In genomic region chr1:65265296-65266271, GRCh38 we compare ENCODE assay signal across 9 cellular contexts. TPM values are rescaled to one million over a fixed set of nuclear protein-coding genes. Genes with fewer than 3 reads are reported as not detected.
DNase-seq lines count a peak whose midpoint lies in the region; ATAC-seq, FAIRE-seq and TF ChIP-seq lines count a peak whose summit lies in the region.
"Had no signal": no experiment of that assay in that cellular context is flagged by ENCODE, and none has a peak within 500 bp of the region (broad histone marks: within the 10 kb centered on the region; RNA-seq: fewer than 3 reads in every experiment).

No MANE protein-coding gene starts in this region.

- H3K4me3 ChIP-seq in bronchial epithelial cell (ENCODE audit: low read depth, low read length), result peak overlapping the region; percentile 40
- peak overlapping the region; percentile 59 for H3K4me3 ChIP-seq in iPS-18c (ENCODE audit: insufficient read depth, low read depth, low read length)
- peak overlapping the region; percentile 52 to 57 (median 55) for H3K4me3 ChIP-seq in gastrocnemius medialis

- H3K27me3 Mint-ChIP-seq in activated CD4-positive, alpha-beta T cell treated with anti-CD3 and anti-CD28 coated beads for 36 hours, result peaks cover 27% of the 10 kb centered on the region
- H3K27me3 Mint-ChIP-seq in T-cell, result peaks cover 20 to 31% of the 10 kb centered on the region in 2 donors

- peak overlapping the region; percentile 51 for H3K27ac Mint-ChIP-seq in activated CD4-positive, alpha-beta T cell treated with anti-CD3 and anti-CD28 coated beads for 36 hours
- peak overlapping the region; percentile 34 to 62 for H3K27ac Mint-ChIP-seq in T-cell

- POLR2A ChIA-PET in activated CD4-positive, alpha-beta T cell treated with anti-CD3 and anti-CD28 coated beads for 36 hours (lab: Charles Lee), result no interaction called here
- POLR2A ChIA-PET in T-cell (lab: Charles Lee), result interaction anchor here (0.5 to 1.3 kb wide), 3 partner anchors 9 to 1290 kb away, joined by 3 to 4 read pairs (median 4); no protein-coding TSS in a partner anchor

- no peaks in the 10 kb centered on the region for H3K9me3 Mint-ChIP-seq in activated CD4-positive, alpha-beta T cell treated with anti-CD3 and anti-CD28 coated beads for 36 hours (ENCODE audit: low read depth)
- no peaks in the 10 kb centered on the region for H3K9me3 Mint-ChIP-seq in T-cell

- peak; percentile 31 for ATAC-seq in activated CD4-positive, alpha-beta T cell treated with anti-CD3 and anti-CD28 coated beads for 36 hours
- ATAC-seq in HG03469 (IDR thresholded peaks at IDR 0.05; ENCODE audit: unreplicated experiment), result peak; percentile 33
- ATAC-seq in T-cell (replicated peaks in 1 of 4), result peak; percentile 76 to 85 (median 84)
- ATAC-seq in gastrocnemius medialis, result no peak

- CTCF ChIA-PET in activated CD4-positive, alpha-beta T cell treated with anti-CD3 and anti-CD28 coated beads for 36 hours (lab: Charles Lee), result interaction anchor here (0.6 to 0.8 kb wide), 2 partner anchors 89 to 732 kb away, joined by 3 read pairs; no protein-coding TSS in a partner anchor
- CTCF ChIA-PET in T-cell (lab: Charles Lee), result interaction anchor here (0.6 to 1.5 kb wide), 5 partner anchors 11 to 154 kb away, joined by 3 to 7 read pairs (median 3); no protein-coding TSS in a partner anchor

- TF ChIP-seq CTCF in bronchial epithelial cell (IDR thresholded peaks at IDR 0.05; ENCODE audit: insufficient read depth, low read length, severe bottlenecking) (peak; percentile 46), gastrocnemius medialis (IDR thresholded peaks at IDR 0.05 in 4 of 5, conservative IDR thresholded peaks at IDR 0.05 in 1 of 5) (no peak)

- intact Hi-C loops in activated CD4-positive, alpha-beta T cell treated with anti-CD3 and anti-CD28 coated beads for 36 hours (cut with DNase I, micrococcal nuclease), result loop anchor here (1.0 to 10.0 kb wide), 3 partner anchors 129 to 1659 kb away; partner anchors contain the start of genes DNAI4 (in 1 of the 2), LEPR (in 1 of the 2), LEPROT (in 1 of the 2) and MIER1 (in 1 of the 2)
- intact Hi-C loops in gastrocnemius medialis (cut with DNase I; ENCODE audit: low total_unique reads), result no loop called here

- DNase-seq in activated CD4-positive, alpha-beta T cell treated with anti-CD3 and anti-CD28 coated beads for 36 hours, result peak; percentile 49
- no peak for DNase-seq in activated CD4-positive, alpha-beta T cell treated with anti-CD3 and anti-CD28 coated beads for 1 hour
- peak in 32 of 34 experiments; percentile 10 to 60 (median 34) for DNase-seq in T-cell
- peak; percentile 20 for DNase-seq in bronchial epithelial cell (ENCODE audit: low read depth)
- DNase-seq in gastrocnemius medialis, result no peak
- no peak for DNase-seq in NOMO-1 (lab: John Stamatoyannopoulos, UW; ENCODE audit: unreplicated experiment in 2 of 2)

- no peaks in the 10 kb centered on the region for H3K36me3 ChIP-seq in bronchial epithelial cell (ENCODE audit: control insufficient read depth, insufficient read depth, low read length)
- no peaks in the 10 kb centered on the region for H3K36me3 ChIP-seq in gastrocnemius medialis

- no peaks in the 10 kb centered on the region for H3K9me3 ChIP-seq in iPS-18c (ENCODE audit: control insufficient read depth, insufficient read depth, low read length)
- no peaks in the 10 kb centered on the region for H3K9me3 ChIP-seq in gastrocnemius medialis

- no peak for TF ChIP-seq POLR2A in gastrocnemius medialis (IDR thresholded peaks at IDR 0.05)

- H3K27me3 ChIP-seq in bronchial epithelial cell (ENCODE audit: control insufficient read depth, insufficient read depth, low read length) (no peaks in the 10 kb centered on the region), gastrocnemius medialis (peaks cover 3 to 23% (median 9%) of the 10 kb centered on the region in 3 donors)

- in situ Hi-C loops in gastrocnemius medialis (cut with MboI; ENCODE audit: low sequenced_read_pairs in 4 of 4), result no loop called here

- peaks cover 26% of the 10 kb centered on the region for H3K4me1 Mint-ChIP-seq in activated CD4-positive, alpha-beta T cell treated with anti-CD3 and anti-CD28 coated beads for 36 hours
- H3K4me1 Mint-ChIP-seq in T-cell, result peaks cover 15 to 33% (median 24%) of the 10 kb centered on the region in 3 donors

- FAIRE-seq in bronchial epithelial cell (lab: Jason Lieb, UNC), result no peak
- FAIRE-seq: G401.6 had no signal

- peak overlapping the region in 1 of 4 donors; percentile 25 for H3K27ac ChIP-seq in gastrocnemius medialis

- H3K4me1 ChIP-seq in gastrocnemius medialis, result peaks cover 11 to 15% of the 10 kb centered on the region in 2 donors

- H3K4me3 Mint-ChIP-seq in activated CD4-positive, alpha-beta T cell treated with anti-CD3 and anti-CD28 coated beads for 36 hours, result peak overlapping the region; percentile 55
- H3K4me3 Mint-ChIP-seq in T-cell, result peak overlapping the region; percentile 75 to 79 (median 78)

- H3K36me3 Mint-ChIP-seq in activated CD4-positive, alpha-beta T cell treated with anti-CD3 and anti-CD28 coated beads for 36 hours (ENCODE audit: low read depth), result no peaks in the 10 kb centered on the region
- H3K36me3 Mint-ChIP-seq in T-cell, result no peaks in the 10 kb centered on the region

RNA-seq across cellular contexts. Expression of gene DNAJC6, which starts 43.8 kb away (rescaled TPM):
- 1 to 10 TPM; 2.3 to 2.5 TPM for total RNA-seq in activated CD4-positive, alpha-beta T cell treated with anti-CD3 and anti-CD28 coated beads for 36 hours
- total RNA-seq in T-cell, result 1 to 10 TPM; 1.4 to 5.2 (median 2.4) TPM
- total RNA-seq in bronchial epithelial cell, result 1.9 and 2.1 TPM in 2 replicates
- under 1 TPM in 3 of 4 donors, not detected in 1; 0.10 to 0.75 (median 0.36) TPM for total RNA-seq in gastrocnemius medialis

Comparison
In these comparisons a context has a peak if more than half of its experiments do, and no peak if none do; other contexts are left out.
1. DNase-seq: peak in activated CD4-positive, alpha-beta T cell treated with anti-CD3 and anti-CD28 coated beads for 36 hours (single experiment), T-cell (32 of 34) and bronchial epithelial cell (single experiment); none in activated CD4-positive, alpha-beta T cell treated with anti-CD3 and anti-CD28 coated beads for 1 hour (single experiment), gastrocnemius medialis (0 of 2) and NOMO-1 (0 of 2).
2. ATAC-seq: peak in activated CD4-positive, alpha-beta T cell treated with anti-CD3 and anti-CD28 coated beads for 36 hours (single experiment), HG03469 (single experiment) and T-cell (4 of 4); none in gastrocnemius medialis (0 of 2).
3. Peak in every context shown above with its lines, with median percentiles within 50 percentile points of each other: H3K4me3 ChIP-seq.